In genomic region chr4:1784789-1785591, GRCh38 we compare ENCODE assay signal across 1 cellular context.
A peak's percentile ranks its signal among the peaks of the same experiment; 100 is the strongest.
TF ChIP-seq lines count a peak whose summit lies in the region.

No MANE protein-coding gene starts in this region.

TF ChIP-seq in HepG2, 621 proteins besides CTCF, POLR2A, EP300 and RAD21 (continued from another document and continues in another):
- TF ChIP-seq, protein P1, sequence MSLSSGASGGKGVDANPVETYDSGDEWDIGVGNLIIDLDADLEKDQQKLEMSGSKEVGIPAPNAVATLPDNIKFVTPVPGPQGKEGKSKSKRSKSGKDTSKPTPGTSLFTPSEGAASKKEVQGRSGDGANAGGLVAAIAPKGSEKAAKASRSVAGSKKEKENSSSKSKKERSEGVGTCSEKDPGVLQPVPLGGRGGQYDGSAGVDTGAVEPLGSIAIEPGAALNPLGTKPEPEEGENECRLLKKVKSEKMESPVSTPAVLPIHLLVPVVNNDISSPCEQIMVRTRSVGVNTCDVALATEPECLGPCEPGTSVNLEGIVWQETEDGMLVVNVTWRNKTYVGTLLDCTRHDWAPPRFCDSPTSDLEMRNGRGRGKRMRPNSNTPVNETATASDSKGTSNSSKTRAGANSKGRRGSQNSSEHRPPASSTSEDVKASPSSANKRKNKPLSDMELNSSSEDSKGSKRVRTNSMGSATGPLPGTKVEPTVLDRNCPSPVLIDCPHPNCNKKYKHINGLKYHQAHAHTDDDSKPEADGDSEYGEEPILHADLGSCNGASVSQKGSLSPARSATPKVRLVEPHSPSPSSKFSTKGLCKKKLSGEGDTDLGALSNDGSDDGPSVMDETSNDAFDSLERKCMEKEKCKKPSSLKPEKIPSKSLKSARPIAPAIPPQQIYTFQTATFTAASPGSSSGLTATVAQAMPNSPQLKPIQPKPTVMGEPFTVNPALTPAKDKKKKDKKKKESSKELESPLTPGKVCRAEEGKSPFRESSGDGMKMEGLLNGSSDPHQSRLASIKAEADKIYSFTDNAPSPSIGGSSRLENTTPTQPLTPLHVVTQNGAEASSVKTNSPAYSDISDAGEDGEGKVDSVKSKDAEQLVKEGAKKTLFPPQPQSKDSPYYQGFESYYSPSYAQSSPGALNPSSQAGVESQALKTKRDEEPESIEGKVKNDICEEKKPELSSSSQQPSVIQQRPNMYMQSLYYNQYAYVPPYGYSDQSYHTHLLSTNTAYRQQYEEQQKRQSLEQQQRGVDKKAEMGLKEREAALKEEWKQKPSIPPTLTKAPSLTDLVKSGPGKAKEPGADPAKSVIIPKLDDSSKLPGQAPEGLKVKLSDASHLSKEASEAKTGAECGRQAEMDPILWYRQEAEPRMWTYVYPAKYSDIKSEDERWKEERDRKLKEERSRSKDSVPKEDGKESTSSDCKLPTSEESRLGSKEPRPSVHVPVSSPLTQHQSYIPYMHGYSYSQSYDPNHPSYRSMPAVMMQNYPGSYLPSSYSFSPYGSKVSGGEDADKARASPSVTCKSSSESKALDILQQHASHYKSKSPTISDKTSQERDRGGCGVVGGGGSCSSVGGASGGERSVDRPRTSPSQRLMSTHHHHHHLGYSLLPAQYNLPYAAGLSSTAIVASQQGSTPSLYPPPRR (CRISPR knock-in tag; IDR thresholded peaks at IDR 0.05; ENCODE audit: borderline replicate concordance): peak; percentile 95
- TF ChIP-seq ZNF383 (CRISPR knock-in tag; IDR thresholded peaks at IDR 0.05; ENCODE audit: borderline replicate concordance): 0 out of 2 replicates have a peak, but pooled peaks have one; percentile 52
- peak; percentile 24; the same call in 1 of the 2 replicates for TF ChIP-seq ARHGAP35 (CRISPR knock-in tag; IDR thresholded peaks at IDR 0.05; ENCODE audit: borderline replicate concordance)
- no peak for TF ChIP-seq ZNF724P (CRISPR knock-in tag; IDR thresholded peaks at IDR 0.05; ENCODE audit: borderline replicate concordance)
- no peak for TF ChIP-seq HNF1A (IDR thresholded peaks at IDR 0.05; ENCODE audit: low read depth)
- TF ChIP-seq HNF1A (CRISPR knock-in tag; IDR thresholded peaks at IDR 0.05; ENCODE audit: borderline replicate concordance): peak; percentile 88
- TF ChIP-seq ZFP36L2 (CRISPR knock-in tag; IDR thresholded peaks at IDR 0.05): no peak
- TF ChIP-seq, protein P2, sequence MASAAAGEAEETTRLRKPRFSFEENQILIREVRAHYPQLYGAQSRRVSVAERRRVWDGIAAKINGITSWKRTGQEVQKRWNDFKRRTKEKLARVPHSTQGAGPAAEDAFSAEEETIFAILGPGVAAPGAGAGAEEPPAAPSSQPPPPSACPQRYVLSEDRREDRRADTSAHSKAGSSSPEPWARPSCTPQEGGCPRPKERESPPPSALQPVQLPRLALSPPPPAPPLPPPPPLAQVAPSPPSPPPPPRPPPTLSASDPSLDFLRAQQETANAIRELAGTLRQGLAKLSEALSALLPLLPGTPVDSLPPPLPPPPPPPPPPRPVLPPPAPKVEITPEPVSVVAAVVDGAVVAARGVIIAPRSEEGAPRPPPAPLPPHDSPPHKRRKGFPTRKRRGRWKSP (CRISPR knock-in tag; IDR thresholded peaks at IDR 0.05): no peak
- peak; percentile 71; the same call in 1 of the 2 replicates for TF ChIP-seq ZSCAN21 (CRISPR knock-in tag; IDR thresholded peaks at IDR 0.05; ENCODE audit: borderline replicate concordance)
- TF ChIP-seq PRMT3 (CRISPR knock-in tag; IDR thresholded peaks at IDR 0.05; ENCODE audit: borderline replicate concordance, low read depth): no peak
- no peak for TF ChIP-seq MED8 (CRISPR knock-in tag; IDR thresholded peaks at IDR 0.05; ENCODE audit: insufficient replicate concordance)
- no peak for TF ChIP-seq SP1 (IDR thresholded peaks at IDR 0.05)
- TF ChIP-seq SP1 (CRISPR knock-in tag; IDR thresholded peaks at IDR 0.05): no peak
- no peak for TF ChIP-seq ZNF17 (CRISPR knock-in tag; IDR thresholded peaks at IDR 0.05)
- TF ChIP-seq, protein P3, sequence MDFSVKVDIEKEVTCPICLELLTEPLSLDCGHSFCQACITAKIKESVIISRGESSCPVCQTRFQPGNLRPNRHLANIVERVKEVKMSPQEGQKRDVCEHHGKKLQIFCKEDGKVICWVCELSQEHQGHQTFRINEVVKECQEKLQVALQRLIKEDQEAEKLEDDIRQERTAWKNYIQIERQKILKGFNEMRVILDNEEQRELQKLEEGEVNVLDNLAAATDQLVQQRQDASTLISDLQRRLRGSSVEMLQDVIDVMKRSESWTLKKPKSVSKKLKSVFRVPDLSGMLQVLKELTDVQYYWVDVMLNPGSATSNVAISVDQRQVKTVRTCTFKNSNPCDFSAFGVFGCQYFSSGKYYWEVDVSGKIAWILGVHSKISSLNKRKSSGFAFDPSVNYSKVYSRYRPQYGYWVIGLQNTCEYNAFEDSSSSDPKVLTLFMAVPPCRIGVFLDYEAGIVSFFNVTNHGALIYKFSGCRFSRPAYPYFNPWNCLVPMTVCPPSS (IDR thresholded peaks at IDR 0.05): no peak
- TF ChIP-seq ZNF879 (CRISPR knock-in tag; IDR thresholded peaks at IDR 0.05): no peak; the same call in 1 of the 2 replicates
- no peak for TF ChIP-seq TP53 (CRISPR knock-in tag; conservative IDR thresholded peaks at IDR 0.05)
- no peak for TF ChIP-seq CENPBD1 (CRISPR knock-in tag; IDR thresholded peaks at IDR 0.05; ENCODE audit: borderline replicate concordance, low read depth)
- TF ChIP-seq MAFG (CRISPR knock-in tag; IDR thresholded peaks at IDR 0.05): no peak
- no peak for TF ChIP-seq RBM22 (optimal IDR thresholded peaks at IDR 0.05; ENCODE audit: low read length)
- TF ChIP-seq BORCS8-MEF2B (CRISPR knock-in tag; IDR thresholded peaks at IDR 0.05): no peak
- no peak for TF ChIP-seq ZNF234 (CRISPR knock-in tag; conservative IDR thresholded peaks at IDR 0.05)
- peak; percentile 54 for TF ChIP-seq CEBPG (CRISPR knock-in tag; IDR thresholded peaks at IDR 0.05)
- TF ChIP-seq ZNF333 (CRISPR knock-in tag; IDR thresholded peaks at IDR 0.05; ENCODE audit: borderline replicate concordance): 0 out of 2 replicates have a peak, but pooled peaks have one; percentile 19
- TF ChIP-seq SRSF1 (optimal IDR thresholded peaks at IDR 0.05; ENCODE audit: low read depth, low read length): peak; percentile 18
- TF ChIP-seq, protein P4, sequence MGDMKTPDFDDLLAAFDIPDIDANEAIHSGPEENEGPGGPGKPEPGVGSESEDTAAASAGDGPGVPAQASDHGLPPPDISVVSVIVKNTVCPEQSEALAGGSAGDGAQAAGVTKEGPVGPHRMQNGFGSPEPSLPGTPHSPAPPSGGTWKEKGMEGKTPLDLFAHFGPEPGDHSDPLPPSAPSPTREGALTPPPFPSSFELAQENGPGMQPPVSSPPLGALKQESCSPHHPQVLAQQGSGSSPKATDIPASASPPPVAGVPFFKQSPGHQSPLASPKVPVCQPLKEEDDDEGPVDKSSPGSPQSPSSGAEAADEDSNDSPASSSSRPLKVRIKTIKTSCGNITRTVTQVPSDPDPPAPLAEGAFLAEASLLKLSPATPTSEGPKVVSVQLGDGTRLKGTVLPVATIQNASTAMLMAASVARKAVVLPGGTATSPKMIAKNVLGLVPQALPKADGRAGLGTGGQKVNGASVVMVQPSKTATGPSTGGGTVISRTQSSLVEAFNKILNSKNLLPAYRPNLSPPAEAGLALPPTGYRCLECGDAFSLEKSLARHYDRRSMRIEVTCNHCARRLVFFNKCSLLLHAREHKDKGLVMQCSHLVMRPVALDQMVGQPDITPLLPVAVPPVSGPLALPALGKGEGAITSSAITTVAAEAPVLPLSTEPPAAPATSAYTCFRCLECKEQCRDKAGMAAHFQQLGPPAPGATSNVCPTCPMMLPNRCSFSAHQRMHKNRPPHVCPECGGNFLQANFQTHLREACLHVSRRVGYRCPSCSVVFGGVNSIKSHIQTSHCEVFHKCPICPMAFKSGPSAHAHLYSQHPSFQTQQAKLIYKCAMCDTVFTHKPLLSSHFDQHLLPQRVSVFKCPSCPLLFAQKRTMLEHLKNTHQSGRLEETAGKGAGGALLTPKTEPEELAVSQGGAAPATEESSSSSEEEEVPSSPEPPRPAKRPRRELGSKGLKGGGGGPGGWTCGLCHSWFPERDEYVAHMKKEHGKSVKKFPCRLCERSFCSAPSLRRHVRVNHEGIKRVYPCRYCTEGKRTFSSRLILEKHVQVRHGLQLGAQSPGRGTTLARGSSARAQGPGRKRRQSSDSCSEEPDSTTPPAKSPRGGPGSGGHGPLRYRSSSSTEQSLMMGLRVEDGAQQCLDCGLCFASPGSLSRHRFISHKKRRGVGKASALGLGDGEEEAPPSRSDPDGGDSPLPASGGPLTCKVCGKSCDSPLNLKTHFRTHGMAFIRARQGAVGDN (CRISPR knock-in tag; IDR thresholded peaks at IDR 0.05): peak; percentile 97
- no peak for TF ChIP-seq ZSCAN5A (CRISPR knock-in tag; IDR thresholded peaks at IDR 0.05; ENCODE audit: borderline replicate concordance)
- TF ChIP-seq SOX6 (IDR thresholded peaks at IDR 0.05): no peak
- TF ChIP-seq SOX6 (CRISPR knock-in tag; IDR thresholded peaks at IDR 0.05): peak; percentile 83
- TF ChIP-seq ZNF572 (CRISPR knock-in tag; IDR thresholded peaks at IDR 0.05): no peak
- peak; percentile 88 for TF ChIP-seq DPF2 (CRISPR knock-in tag; IDR thresholded peaks at IDR 0.05; ENCODE audit: borderline replicate concordance, low read depth)
- no peak; the same call in 1 of the 2 replicates for TF ChIP-seq ZFP37 (CRISPR knock-in tag; IDR thresholded peaks at IDR 0.05; ENCODE audit: borderline replicate concordance)
- no peak for TF ChIP-seq ATAD3A (CRISPR knock-in tag; IDR thresholded peaks at IDR 0.05)
- no peak for TF ChIP-seq ZNF672 (CRISPR knock-in tag; IDR thresholded peaks at IDR 0.05)
- TF ChIP-seq MAFK (conservative IDR thresholded peaks at IDR 0.05 in 1 of 2, IDR thresholded peaks at IDR 0.05 in 1 of 2; ENCODE audit: low read length in 2 of 2): no peak
- no peak for TF ChIP-seq RNF219 (CRISPR knock-in tag; IDR thresholded peaks at IDR 0.05)
- TF ChIP-seq TMF1 (CRISPR knock-in tag; IDR thresholded peaks at IDR 0.05; ENCODE audit: low read depth): 0 out of 2 replicates have a peak, but pooled peaks have one; percentile 22
- TF ChIP-seq ZBTB8A (CRISPR knock-in tag; IDR thresholded peaks at IDR 0.05; ENCODE audit: borderline replicate concordance, low read depth): no peak; the same call in 1 of the 2 replicates
- TF ChIP-seq ZNF225 (CRISPR knock-in tag; IDR thresholded peaks at IDR 0.05): 0 out of 2 replicates have a peak, but pooled peaks have one; percentile 5
- TF ChIP-seq ISL2 (CRISPR knock-in tag; IDR thresholded peaks at IDR 0.05): peak; percentile 65
- TF ChIP-seq ZNF260 (CRISPR knock-in tag; IDR thresholded peaks at IDR 0.05; ENCODE audit: borderline replicate concordance, low read depth): no peak
- peak; percentile 36 for TF ChIP-seq XRCC5 (optimal IDR thresholded peaks at IDR 0.05; ENCODE audit: low read length)
- TF ChIP-seq KDM4B (CRISPR knock-in tag; IDR thresholded peaks at IDR 0.05): no peak
- TF ChIP-seq ZNF547 (CRISPR knock-in tag; IDR thresholded peaks at IDR 0.05): no peak; the same call in 1 of the 2 replicates
